1 cellular context compared by ENCODE assay signal in genomic region chr10:59223597-59223996, GRCh38.
TF ChIP-seq lines count a peak whose summit lies in the region.

No MANE protein-coding gene starts in this region.

TF ChIP-seq in HepG2, 621 proteins besides CTCF, POLR2A, EP300 and RAD21 (continued from another document):
- TF ChIP-seq ZNF121 (CRISPR knock-in tag; IDR thresholded peaks at IDR 0.05) (peak; percentile 55; the same call in 1 of the 2 replicates), RBM22 (optimal IDR thresholded peaks at IDR 0.05; ENCODE audit: low read length) (peak; percentile 82)
TF ChIP-seq in HepG2: peak in this region for 3; not testable (repeated sequence) for 618.
